9 cellular contexts compared by ENCODE assay signal in the genomic region with DNA sequence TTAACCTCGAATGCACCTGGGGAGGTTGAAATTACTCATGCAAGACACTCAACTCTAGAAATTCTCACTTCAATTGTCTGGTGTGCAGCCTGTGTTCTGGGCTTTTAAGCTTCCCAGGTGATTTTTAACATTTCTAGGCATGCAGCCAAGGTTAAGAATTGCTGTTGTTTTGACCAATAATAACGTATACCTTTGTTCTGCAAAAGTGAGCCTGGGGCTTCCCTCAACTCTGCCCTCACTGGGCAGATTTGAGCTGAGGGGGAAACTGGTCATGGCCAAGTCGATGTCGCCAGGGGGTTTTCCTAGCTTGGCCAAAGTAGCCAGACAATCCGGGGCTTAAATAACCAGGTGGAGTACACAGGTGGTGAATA. TPM values are rescaled to one million over a fixed set of nuclear protein-coding genes. Genes with fewer than 3 reads are reported as not detected.
DNase-seq lines count a peak whose midpoint lies in the region; ATAC-seq and TF ChIP-seq lines count a peak whose summit lies in the region.
"Had no signal": no experiment of that assay in that cellular context is flagged by ENCODE, and none has a peak within 500 bp of the region (broad histone marks: within the 10 kb centered on the region; RNA-seq: fewer than 3 reads in every experiment).

No MANE protein-coding gene starts in this region.

- no peak overlapping the region for H3K27ac ChIP-seq in smooth muscle cell (ENCODE audit: low read depth)

- H3K9me3 Mint-ChIP-seq in stimulated activated effector memory CD8-positive, alpha-beta T cell treated with anti-CD3 and anti-CD28 coated beads, Interleukin-12 subunit alpha, Interleukin-12 subunit beta, amount 100 ng/mL, for 72 hours = no peaks in the 10 kb centered on the region

- H3F3A ChIP-seq in smooth muscle cell (ENCODE audit: low read depth) = no peaks in the 10 kb centered on the region

- H3K27ac Mint-ChIP-seq in stimulated activated effector memory CD8-positive, alpha-beta T cell treated with anti-CD3 and anti-CD28 coated beads, Interleukin-12 subunit alpha, Interleukin-12 subunit beta, amount 100 ng/mL, for 72 hours = peak overlapping the region; percentile 14

- no peak for DNase-seq in activated CD4-positive, CD25-positive, alpha-beta regulatory T cell (lab: John Stamatoyannopoulos, UW)
- no peak for DNase-seq in stimulated activated effector memory CD8-positive, alpha-beta T cell treated with anti-CD3 and anti-CD28 coated beads, Interleukin-12 subunit alpha, Interleukin-12 subunit beta, amount 100 ng/mL, for 72 hours (ENCODE audit: low spot score in 2 of 2)
- DNase-seq in activated CD8-positive, alpha-beta memory T cell treated with anti-CD3 and anti-CD28 coated beads, Interleukin-2, amount 50 U/mL, for 4 hours = no peak
- no peak for DNase-seq in NOMO-1 treated with dmso at 0.1 percent for 144 hours (lab: John Stamatoyannopoulos, UW; ENCODE audit: unreplicated experiment)
- no peak for DNase-seq in smooth muscle cell (lab: John Stamatoyannopoulos, UW; ENCODE audit: unreplicated experiment)

- H3K4me3 ChIP-seq in smooth muscle cell = no peak overlapping the region

- no peaks in the 10 kb centered on the region for H3K9me3 ChIP-seq in smooth muscle cell (replicated peaks; ENCODE audit: low read depth)

- H3K9ac ChIP-seq in smooth muscle cell (ENCODE audit: low read depth) = no peak overlapping the region

- H4K20me1 ChIP-seq in smooth muscle cell (ENCODE audit: low read depth) = no peaks in the 10 kb centered on the region

- 77% methylated on average over 5 of the region's 5 CpGs for WGBS in smooth muscle cell (ENCODE audit: low lambda C conversion rate)

- H3K4me1 ChIP-seq in smooth muscle cell (ENCODE audit: low read depth) = no peaks in the 10 kb centered on the region

- ATAC-seq in activated CD4-positive, CD25-positive, alpha-beta regulatory T cell treated with anti-CD3 and anti-CD28 coated beads, Interleukin-2, amount 50 U/mL, for 24 hours = peak; percentile 64 to 70
- peak; percentile 92 for ATAC-seq in HG02678 (IDR thresholded peaks at IDR 0.05; ENCODE audit: unreplicated experiment)
- ATAC-seq in HG03571 (IDR thresholded peaks at IDR 0.05; ENCODE audit: unreplicated experiment) = peak; percentile 67
- no peak for ATAC-seq in stimulated activated effector memory CD8-positive, alpha-beta T cell treated with anti-CD3 and anti-CD28 coated beads, Interleukin-12 subunit alpha, Interleukin-12 subunit beta, amount 100 ng/mL, for 72 hours

- TF ChIP-seq CTCF in smooth muscle cell (IDR thresholded peaks at IDR 0.05; ENCODE audit: borderline replicate concordance, insufficient read depth, poor library complexity, severe bottlenecking) = no peak

- peaks cover 18% of the 10 kb centered on the region for H3K27me3 ChIP-seq in smooth muscle cell (ENCODE audit: low read depth)

- H2AFZ ChIP-seq in smooth muscle cell (ENCODE audit: low read depth) = no peak overlapping the region

- no peaks in the 10 kb centered on the region for H3K36me3 Mint-ChIP-seq in stimulated activated effector memory CD8-positive, alpha-beta T cell treated with anti-CD3 and anti-CD28 coated beads, Interleukin-12 subunit alpha, Interleukin-12 subunit beta, amount 100 ng/mL, for 72 hours

- H3K4me3 Mint-ChIP-seq in stimulated activated effector memory CD8-positive, alpha-beta T cell treated with anti-CD3 and anti-CD28 coated beads, Interleukin-12 subunit alpha, Interleukin-12 subunit beta, amount 100 ng/mL, for 72 hours = peak overlapping the region; percentile 27

- H3K4me2 ChIP-seq in smooth muscle cell = no peak overlapping the region

- H3K79me2 ChIP-seq in smooth muscle cell (ENCODE audit: low read depth) = no peaks in the 10 kb centered on the region

- peaks cover 11% of the 10 kb centered on the region for H3K4me1 Mint-ChIP-seq in stimulated activated effector memory CD8-positive, alpha-beta T cell treated with anti-CD3 and anti-CD28 coated beads, Interleukin-12 subunit alpha, Interleukin-12 subunit beta, amount 100 ng/mL, for 72 hours

- H3K36me3 ChIP-seq in smooth muscle cell (ENCODE audit: low read depth) = no peaks in the 10 kb centered on the region

RNA-seq across cellular contexts. Expression of a gene that starts 0.6 kb away (rescaled TPM):
- not detected in 2 replicates for total RNA-seq in smooth muscle cell
- polyA plus RNA-seq in smooth muscle cell = not detected in 2 replicates
- total RNA-seq: A673 had no signal

RNA-seq across cellular contexts. Expression of a gene that starts 22.1 kb away (rescaled TPM):
- not detected in 2 replicates for total RNA-seq in smooth muscle cell
- polyA plus RNA-seq in smooth muscle cell = not detected in 2 replicates
- total RNA-seq: A673 had no signal
